8 cellular contexts compared by ENCODE assay signal in the genomic region with DNA sequence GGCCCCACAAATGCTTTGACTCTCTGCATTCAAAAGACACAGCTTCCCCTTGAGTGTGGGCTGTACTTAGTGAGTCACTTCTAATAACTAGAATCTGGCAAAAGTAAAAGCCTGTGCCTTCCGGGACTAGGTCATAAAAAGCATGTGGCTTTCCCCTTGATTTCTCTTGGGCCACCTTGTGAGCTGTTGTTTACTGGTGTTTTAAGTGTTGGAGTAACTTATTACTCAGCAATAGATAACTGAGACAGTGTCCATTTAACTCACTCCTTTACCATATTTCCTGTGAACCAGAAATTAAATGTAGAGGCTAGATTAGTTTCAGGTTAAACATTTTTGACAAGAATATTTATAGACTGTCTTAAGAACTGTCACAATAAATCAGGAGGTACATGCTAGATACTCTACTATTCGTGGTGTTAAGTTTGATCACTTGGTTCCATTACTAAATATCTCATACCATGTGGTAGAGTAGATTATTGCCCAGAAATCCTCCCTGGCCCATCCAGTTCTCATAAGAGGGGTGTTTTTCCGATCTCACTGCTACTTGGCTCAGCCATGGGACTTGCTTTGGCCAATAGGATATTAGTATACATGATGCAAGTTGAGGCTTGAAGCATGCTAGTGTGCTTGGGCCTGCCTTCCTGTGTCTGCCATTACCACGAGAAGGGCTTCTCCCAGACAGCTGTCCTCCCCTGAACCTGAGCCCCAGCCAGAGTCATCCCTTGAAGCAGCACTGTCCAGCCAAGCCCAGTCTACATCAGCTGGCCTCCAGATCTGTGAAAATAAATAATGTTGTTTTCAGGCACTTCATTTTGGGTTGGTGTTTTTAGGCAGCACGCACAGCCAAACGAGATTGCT. TPM values are rescaled to one million over a fixed set of nuclear protein-coding genes. Genes with fewer than 3 reads are reported as not detected.
A peak's percentile ranks its signal among the peaks of the same experiment; 100 is the strongest.
DNase-seq lines count a peak whose midpoint lies in the region; ATAC-seq and TF ChIP-seq lines count a peak whose summit lies in the region.
"Had no signal": no experiment of that assay in that cellular context is flagged by ENCODE, and none has a peak within 500 bp of the region (broad histone marks: within the 10 kb centered on the region; RNA-seq: fewer than 3 reads in every experiment).

No MANE protein-coding gene starts in this region.

- DNase-seq in NB4 (ENCODE audit: low read depth) (peak; percentile 30), renal cortical epithelial cell (ENCODE audit: low read depth) (peak; percentile 92), cerebellar nuclear complex (lab: John Stamatoyannopoulos, UW) (no peak)
- no peak for DNase-seq in activated CD4-positive, alpha-beta T cell treated with anti-CD3 and anti-CD28 coated beads, Interleukin-2, amount 10 ng/mL, durations not matched to agents 7 days and 5 days

- H3K4me1 Mint-ChIP-seq in activated CD4-positive, alpha-beta T cell treated with anti-CD3 and anti-CD28 coated beads, Interleukin-2, amount 10 ng/mL, durations not matched to agents 7 days and 5 days = no peaks in the 10 kb centered on the region

- H3K9me3 Mint-ChIP-seq in activated CD4-positive, alpha-beta T cell treated with anti-CD3 and anti-CD28 coated beads, Interleukin-2, amount 10 ng/mL, durations not matched to agents 7 days and 5 days = no peaks in the 10 kb centered on the region

- H3K27me3 Mint-ChIP-seq in activated CD4-positive, alpha-beta T cell treated with anti-CD3 and anti-CD28 coated beads, Interleukin-2, amount 10 ng/mL, durations not matched to agents 7 days and 5 days = no peaks in the 10 kb centered on the region

- POLR2A ChIA-PET in activated CD4-positive, alpha-beta T cell treated with anti-CD3 and anti-CD28 coated beads, Interleukin-2, amount 10 ng/mL, durations not matched to agents 7 days and 5 days (lab: Charles Lee) = no interaction called here

- H3K36me3 Mint-ChIP-seq in activated CD4-positive, alpha-beta T cell treated with anti-CD3 and anti-CD28 coated beads, Interleukin-2, amount 10 ng/mL, durations not matched to agents 7 days and 5 days (ENCODE audit: low read depth) = no peaks in the 10 kb centered on the region

- H3K27ac Mint-ChIP-seq in activated CD4-positive, alpha-beta T cell treated with anti-CD3 and anti-CD28 coated beads, Interleukin-2, amount 10 ng/mL, durations not matched to agents 7 days and 5 days = no peak overlapping the region

- no peak for TF ChIP-seq POLR2A in NB4 (IDR thresholded peaks at IDR 0.05; ENCODE audit: extremely low read depth, insufficient read length)

- CTCF ChIA-PET in activated CD4-positive, alpha-beta T cell treated with anti-CD3 and anti-CD28 coated beads, Interleukin-2, amount 10 ng/mL, durations not matched to agents 7 days and 5 days (lab: Charles Lee) = no interaction called here

- H3K4me3 Mint-ChIP-seq in activated CD4-positive, alpha-beta T cell treated with anti-CD3 and anti-CD28 coated beads, Interleukin-2, amount 10 ng/mL, durations not matched to agents 7 days and 5 days = no peak overlapping the region

- no peak for TF ChIP-seq CTCF in NB4 (IDR thresholded peaks at IDR 0.05; ENCODE audit: low read depth, low read length)

- peak; percentile 70 for ATAC-seq in GM19395 (IDR thresholded peaks at IDR 0.05; ENCODE audit: unreplicated experiment)
- ATAC-seq in HG02642 (IDR thresholded peaks at IDR 0.05; ENCODE audit: poor library complexity, unreplicated experiment) = peak; percentile 75
- no peak for ATAC-seq in HG03439 (IDR thresholded peaks at IDR 0.05; ENCODE audit: unreplicated experiment)

- no peak overlapping the region for H3K4me3 ChIP-seq in NB4 (ENCODE audit: low read depth, low read length)
- H3K4me3 ChIP-seq: suprapubic skin had no signal

RNA-seq across cellular contexts. Expression of a gene that starts 10.4 kb away (rescaled TPM):
- total RNA-seq in renal cortical epithelial cell = 7.6 and 28.6 TPM in 2 replicates
- 1 to 10 TPM in 1 of 2 experiments, under 1 TPM in 1; 0.64 to 1.4 TPM for total RNA-seq in activated CD4-positive, alpha-beta T cell treated with anti-CD3 and anti-CD28 coated beads, Interleukin-2, amount 10 ng/mL, durations not matched to agents 7 days and 5 days

RNA-seq across cellular contexts. Expression of a gene that starts 35.4 kb away (rescaled TPM):
- total RNA-seq in renal cortical epithelial cell = 46.0 and 134 TPM in 2 replicates
- 10 to 100 TPM; 84.7 to 93.6 TPM for total RNA-seq in activated CD4-positive, alpha-beta T cell treated with anti-CD3 and anti-CD28 coated beads, Interleukin-2, amount 10 ng/mL, durations not matched to agents 7 days and 5 days

Comparison
In these comparisons a context has a peak if more than half of its experiments do, and no peak if none do; other contexts are left out.
1. DNase-seq: peak in NB4 (single experiment) and renal cortical epithelial cell (single experiment); none in activated CD4-positive, alpha-beta T cell treated with anti-CD3 and anti-CD28 coated beads, Interleukin-2, amount 10 ng/mL, durations not matched to agents 7 days and 5 days (single experiment) and cerebellar nuclear complex (0 of 2).